10 cellular contexts compared by ENCODE assay signal in genomic region chr10:91643700-91644099, GRCh38. TPM values are rescaled to one million over a fixed set of nuclear protein-coding genes. Genes with fewer than 3 reads are reported as not detected.
DNase-seq lines count a peak whose midpoint lies in the region; ATAC-seq and TF ChIP-seq lines count a peak whose summit lies in the region.
"Had no signal": no experiment of that assay in that cellular context is flagged by ENCODE, and none has a peak within 500 bp of the region (broad histone marks: within the 10 kb centered on the region; RNA-seq: fewer than 3 reads in every experiment).

No MANE protein-coding gene starts in this region.

- no peak overlapping the region for H3K4me3 ChIP-seq in fibroblast of villous mesenchyme (ENCODE audit: low read depth, low read length)
- H3K4me3 ChIP-seq in skeletal muscle satellite cell (ENCODE audit: low read length): no peak overlapping the region

- H3K27ac Mint-ChIP-seq in activated CD4-positive, alpha-beta memory T cell treated with anti-CD3 and anti-CD28 coated beads for 36 hours: no peak overlapping the region

- peaks cover 25% of the 10 kb centered on the region for H3K4me1 ChIP-seq in skeletal muscle satellite cell (ENCODE audit: control insufficient read depth, insufficient read depth, low read length)

- intact Hi-C loops in sciatic nerve (cut with DNase I): no loop called here
- intact Hi-C loops in activated CD4-positive, alpha-beta memory T cell treated with anti-CD3 and anti-CD28 coated beads for 36 hours (cut with micrococcal nuclease): no loop called here

- peak; percentile 4 for DNase-seq in NCI-H1092 treated with DMSO at 0.1 percent for 48 hours (lab: John Stamatoyannopoulos, UW)
- no peak for DNase-seq in NCI-H1092 (lab: John Stamatoyannopoulos, UW)
- DNase-seq in SK-N-DZ (ENCODE audit: low spot score): peak; percentile 27
- DNase-seq in fibroblast of villous mesenchyme (ENCODE audit: low read depth): no peak
- DNase-seq in cerebellar nuclear complex (lab: John Stamatoyannopoulos, UW): no peak
- DNase-seq in sciatic nerve (ENCODE audit: low spot score): no peak
- DNase-seq in activated CD4-positive, alpha-beta memory T cell treated with anti-CD3 and anti-CD28 coated beads for 36 hours: no peak
- DNase-seq: 8988T; effector memory CD4-positive, alpha-beta T cell had no signal

- CTCF ChIA-PET in activated CD4-positive, alpha-beta memory T cell treated with anti-CD3 and anti-CD28 coated beads for 36 hours (lab: Charles Lee): interaction anchor here (0.7 to 1.2 kb wide), 2 partner anchors 33 to 269 kb away, joined by 3 to 4 read pairs; no protein-coding TSS in a partner anchor

- POLR2A ChIA-PET in activated CD4-positive, alpha-beta memory T cell treated with anti-CD3 and anti-CD28 coated beads for 36 hours (lab: Charles Lee): no interaction called here

- no peaks in the 10 kb centered on the region for H3K36me3 Mint-ChIP-seq in activated CD4-positive, alpha-beta memory T cell treated with anti-CD3 and anti-CD28 coated beads for 36 hours

- ATAC-seq in sciatic nerve: no peak

- H3K9ac ChIP-seq in skeletal muscle satellite cell (ENCODE audit: low read depth, low read length): peak overlapping the region; percentile 63

- H3K27me3 ChIP-seq in skeletal muscle satellite cell (ENCODE audit: control insufficient read depth, insufficient read depth, low read length): no peaks in the 10 kb centered on the region

- peaks cover 7% of the 10 kb centered on the region for H3K9me3 ChIP-seq in skeletal muscle satellite cell (replicated peaks; ENCODE audit: low read length)

- no peaks in the 10 kb centered on the region for H3K36me3 ChIP-seq in skeletal muscle satellite cell (ENCODE audit: insufficient read depth, low read length)

- no peaks in the 10 kb centered on the region for H3K4me1 Mint-ChIP-seq in activated CD4-positive, alpha-beta memory T cell treated with anti-CD3 and anti-CD28 coated beads for 36 hours (ENCODE audit: low read depth)

- H3K4me2 ChIP-seq in skeletal muscle satellite cell (ENCODE audit: low read length): no peak overlapping the region

- H3K9me3 Mint-ChIP-seq in activated CD4-positive, alpha-beta memory T cell treated with anti-CD3 and anti-CD28 coated beads for 36 hours: no peaks in the 10 kb centered on the region

- peak; percentile 47 for TF ChIP-seq CTCF in fibroblast of villous mesenchyme (IDR thresholded peaks at IDR 0.05; ENCODE audit: insufficient read depth, low read depth, low read length)

- no peak overlapping the region for H3K4me3 Mint-ChIP-seq in activated CD4-positive, alpha-beta memory T cell treated with anti-CD3 and anti-CD28 coated beads for 36 hours

- peaks cover 29% of the 10 kb centered on the region for H3K27me3 Mint-ChIP-seq in activated CD4-positive, alpha-beta memory T cell treated with anti-CD3 and anti-CD28 coated beads for 36 hours

RNA-seq across cellular contexts. Expression of gene PPP1R3C, which starts 10.8 kb away (rescaled TPM):
- 2.0 and 2.1 TPM in 2 replicates for polyA plus RNA-seq in SK-N-DZ (2014; cell fraction: cytosol; rRNA removed)
- 0.66 and 1.3 TPM in 2 replicates for polyA plus RNA-seq in SK-N-DZ (2014; cell fraction: nucleus; rRNA removed)
- 57.0 and 109 TPM in 2 replicates for total RNA-seq in fibroblast of villous mesenchyme
- total RNA-seq in skeletal muscle satellite cell (2012; rRNA removed): 29.4 and 41.3 TPM in 2 replicates
- total RNA-seq in sciatic nerve: 10.9 TPM
- total RNA-seq in activated CD4-positive, alpha-beta memory T cell treated with anti-CD3 and anti-CD28 coated beads for 36 hours: under 1 TPM in 1 of 2 experiments, not detected in 1; 0.07 TPM

Comparison
In these comparisons a context has a peak if more than half of its experiments do, and no peak if none do; other contexts are left out.
1. DNase-seq: peak in NCI-H1092 treated with DMSO at 0.1 percent for 48 hours (single experiment) and SK-N-DZ (single experiment); none in NCI-H1092 (single experiment), fibroblast of villous mesenchyme (single experiment), cerebellar nuclear complex (0 of 2), sciatic nerve (single experiment) and activated CD4-positive, alpha-beta memory T cell treated with anti-CD3 and anti-CD28 coated beads for 36 hours (single experiment).
2. RNA of gene PPP1R3C, which starts 10.8 kb away (total RNA-seq): 57.0 to 109 TPM in fibroblast of villous mesenchyme and 10.9 TPM in sciatic nerve (single experiment); 0.07 TPM in activated CD4-positive, alpha-beta memory T cell treated with anti-CD3 and anti-CD28 coated beads for 36 hours; every median in the first group is over 10 times any median in the second.